Comparison of ENCODE assay signal across 8 cellular contexts in the genomic region with DNA sequence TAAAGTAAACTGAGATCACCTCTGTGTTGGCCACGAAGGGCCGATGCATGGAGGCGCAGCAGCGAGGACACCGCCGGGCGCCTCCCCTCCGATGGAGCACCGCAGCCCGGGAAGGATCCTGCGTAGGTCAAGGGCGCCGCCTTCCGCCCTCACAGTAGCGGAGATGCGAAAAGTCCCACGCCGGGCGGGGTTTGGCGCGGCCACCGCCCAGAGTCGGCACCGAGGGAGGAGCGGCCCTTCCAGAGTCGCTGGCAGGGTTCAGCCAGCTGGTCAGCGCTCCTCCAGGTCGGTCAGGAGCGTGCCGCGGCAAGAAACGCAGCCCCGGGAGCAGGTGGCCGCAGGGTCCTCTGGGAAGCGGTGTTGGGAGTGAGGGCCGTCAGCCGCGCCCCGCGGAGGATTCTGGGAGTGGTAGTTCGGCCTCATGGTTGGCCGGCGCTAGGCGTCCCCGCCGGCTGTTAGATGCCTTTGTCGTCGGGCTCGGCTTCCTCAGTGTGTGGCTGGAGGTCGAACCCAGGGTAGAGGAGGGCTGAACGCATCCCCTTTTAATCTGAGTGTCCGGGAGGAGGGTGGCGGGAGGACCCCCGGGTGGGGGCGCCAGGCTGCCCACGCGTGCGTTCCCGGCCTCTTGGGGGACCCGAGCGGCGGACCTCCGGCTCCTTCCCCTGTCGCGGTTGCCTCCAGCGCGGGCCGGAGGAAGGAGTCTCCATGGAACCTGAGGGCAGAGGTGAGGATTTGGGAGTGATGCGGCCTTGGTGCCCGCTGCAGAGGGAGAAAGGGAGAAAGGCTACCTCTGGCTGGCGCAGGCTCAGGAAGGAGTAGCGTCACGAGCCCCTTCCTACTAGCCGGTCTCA. TPM values are rescaled to one million over a fixed set of nuclear protein-coding genes. Genes with fewer than 3 reads are reported as not detected.
DNase-seq lines count a peak whose midpoint lies in the region; ATAC-seq and TF ChIP-seq lines count a peak whose summit lies in the region.

Gene ZNF892, plus strand, starts transcription at position 411 of the 851 bp plus-strand sequence. Its CDS starts 295 bp downstream, at position 706.

- DNase-seq in BE2C = peak; percentile 86
- DNase-seq in NCI-H446 treated with DMSO at 0.1 percent for 48 hours (lab: John Stamatoyannopoulos, UW) = peak; percentile 68
- DNase-seq in activated CD4-positive, alpha-beta T cell treated with anti-CD3 and anti-CD28 coated beads, Interleukin-2, amount 10 ng/mL, durations not matched to agents 7 days and 5 days = peak; percentile 80
- DNase-seq in dedifferentiated amniotic fluid mesenchymal stem cell (ENCODE audit: extremely low spot score) = peak; percentile 80
- peak; percentile 93 to 98 for DNase-seq in left lung
- peak; percentile 66 for DNase-seq in stimulated activated CD4-positive, alpha-beta T cell treated with anti-CD3 and anti-CD28 coated beads, Interleukin-2, amount 100 ng/mL, for 4 hours (ENCODE audit: low read depth)

- 0 out of 2 replicates have a peak, but pooled peaks have one; percentile 2 for TF ChIP-seq CTCF in BE2C (IDR thresholded peaks at IDR 0.05; ENCODE audit: low read depth, low read length)
- TF ChIP-seq CTCF in left lung (IDR thresholded peaks at IDR 0.05) = no peak

- H3K4me1 Mint-ChIP-seq in activated CD4-positive, alpha-beta T cell treated with anti-CD3 and anti-CD28 coated beads, Interleukin-2, amount 10 ng/mL, durations not matched to agents 7 days and 5 days = peaks cover 18% of the 10 kb centered on the region

- H3K4me3 ChIP-seq in BE2C (ENCODE audit: low read depth, low read length) = peak within 1 kb of the TSS; percentile 67
- H3K4me3 ChIP-seq in left lung = peak within 1 kb of the TSS; percentile 69 to 72

- peak within 1 kb of the TSS; percentile 81 to 86 for H3K27ac ChIP-seq in left lung

- CTCF ChIA-PET in activated CD4-positive, alpha-beta T cell treated with anti-CD3 and anti-CD28 coated beads, Interleukin-2, amount 10 ng/mL, durations not matched to agents 7 days and 5 days (lab: Charles Lee) = no interaction called here

- H3K9me3 Mint-ChIP-seq in activated CD4-positive, alpha-beta T cell treated with anti-CD3 and anti-CD28 coated beads, Interleukin-2, amount 10 ng/mL, durations not matched to agents 7 days and 5 days = peaks cover 36% of the 10 kb centered on the region

- H3K27me3 ChIP-seq in BE2C (no peaks in the 10 kb centered on the region), left lung (no peaks in the 10 kb centered on the region)

- H3K4me1 ChIP-seq in BE2C = no peaks in the 10 kb centered on the region
- H3K4me1 ChIP-seq in left lung = peaks cover 0 to 3% of the 10 kb centered on the region in 2 donors

- intact Hi-C loops in left lung (cut with DNase I) = no loop called here

- ATAC-seq in GM19025 (IDR thresholded peaks at IDR 0.05; ENCODE audit: low read depth, unreplicated experiment) = peak; percentile 95
- ATAC-seq in HG03280 (IDR thresholded peaks at IDR 0.05; ENCODE audit: unreplicated experiment) = peak; percentile 94
- ATAC-seq in left lung = peak; percentile 99

- POLR2A ChIA-PET in activated CD4-positive, alpha-beta T cell treated with anti-CD3 and anti-CD28 coated beads, Interleukin-2, amount 10 ng/mL, durations not matched to agents 7 days and 5 days (lab: Charles Lee) = no interaction called here

- peak within 1 kb of the TSS; percentile 80 for H3K27ac Mint-ChIP-seq in activated CD4-positive, alpha-beta T cell treated with anti-CD3 and anti-CD28 coated beads, Interleukin-2, amount 10 ng/mL, durations not matched to agents 7 days and 5 days

- peaks cover 37% of the 10 kb centered on the region for H3K36me3 Mint-ChIP-seq in activated CD4-positive, alpha-beta T cell treated with anti-CD3 and anti-CD28 coated beads, Interleukin-2, amount 10 ng/mL, durations not matched to agents 7 days and 5 days (ENCODE audit: low read depth)

- H3K36me3 ChIP-seq in BE2C (no peaks in the 10 kb centered on the region; the same call in 1 of the 2 replicates), left lung (peaks cover 0 to 27% of the 10 kb centered on the region in 2 donors)

- H3K27me3 Mint-ChIP-seq in activated CD4-positive, alpha-beta T cell treated with anti-CD3 and anti-CD28 coated beads, Interleukin-2, amount 10 ng/mL, durations not matched to agents 7 days and 5 days = no peaks in the 10 kb centered on the region

- no peaks in the 10 kb centered on the region for H3K9me3 ChIP-seq in BE2C
- peaks cover 0 to 23% of the 10 kb centered on the region in 2 donors for H3K9me3 ChIP-seq in left lung

- H3K4me3 Mint-ChIP-seq in activated CD4-positive, alpha-beta T cell treated with anti-CD3 and anti-CD28 coated beads, Interleukin-2, amount 10 ng/mL, durations not matched to agents 7 days and 5 days = peak within 1 kb of the TSS; percentile 85

RNA-seq across cellular contexts. Expression of gene ZNF892, which starts in this region (rescaled TPM):
- 0.91 TPM for polyA plus RNA-seq in BE2C (2012; ENCODE audit: insufficient read depth, insufficient read length, low read depth)
- 1 to 10 TPM; 3.6 to 4.0 TPM for total RNA-seq in activated CD4-positive, alpha-beta T cell treated with anti-CD3 and anti-CD28 coated beads, Interleukin-2, amount 10 ng/mL, durations not matched to agents 7 days and 5 days
- 1 to 10 TPM; 4.3 to 5.0 TPM for total RNA-seq in left lung

Comparison
In these comparisons a context has a peak if more than half of its experiments do, and no peak if none do; other contexts are left out.
1. Peak in every context shown above with its lines: DNase-seq, ATAC-seq, H3K4me3 ChIP-seq and H3K27ac ChIP-seq.